ENCODE assay signal across 10 cellular contexts in the genomic region with DNA sequence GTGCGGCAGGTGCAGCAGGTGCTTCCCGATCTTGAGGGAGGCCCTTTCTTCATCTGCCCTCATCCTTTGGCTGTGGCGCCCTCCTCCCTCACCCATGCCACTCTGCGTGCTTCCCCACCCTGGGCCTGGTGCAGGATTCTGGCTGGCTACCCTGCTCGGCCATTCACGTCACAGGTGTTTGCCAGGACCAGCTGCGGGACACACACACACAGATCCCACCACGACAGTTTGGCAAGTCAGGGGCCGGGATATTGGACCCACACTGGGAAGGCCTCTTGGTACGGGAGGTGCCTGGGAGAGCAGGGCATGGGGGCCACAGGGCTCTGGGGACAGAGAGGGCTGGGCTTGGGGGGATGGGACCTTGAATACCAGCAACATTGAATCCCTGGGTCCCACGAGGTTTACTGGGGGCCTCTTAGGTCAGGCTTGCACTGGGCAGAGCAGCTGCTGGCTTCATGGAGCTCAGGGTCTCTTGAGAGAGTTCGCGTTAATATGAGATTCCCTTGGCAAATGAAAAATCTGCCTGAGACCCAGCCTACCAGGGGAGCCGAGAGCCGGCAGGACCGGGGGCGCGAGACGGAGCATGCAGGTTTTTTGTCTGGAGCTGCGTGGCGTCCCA. TPM values are rescaled to one million over a fixed set of nuclear protein-coding genes. Genes with fewer than 3 reads are reported as not detected.
DNase-seq lines count a peak whose midpoint lies in the region; ATAC-seq and TF ChIP-seq lines count a peak whose summit lies in the region.
"Had no signal": no experiment of that assay in that cellular context is flagged by ENCODE, and none has a peak within 500 bp of the region (broad histone marks: within the 10 kb centered on the region; RNA-seq: fewer than 3 reads in every experiment).

No MANE protein-coding gene starts in this region.

- peak overlapping the region in 1 of 2 donors; percentile 76 for H3K27ac ChIP-seq in coronary artery
- H3K27ac ChIP-seq: 22Rv1 had no signal

- peak; percentile 28 for DNase-seq in DMS 273 (lab: John Stamatoyannopoulos, UW; ENCODE audit: unreplicated experiment)
- DNase-seq in DMS 273 treated with DMSO at 0.1 percent for 48 hours (lab: John Stamatoyannopoulos, UW), result no peak
- DNase-seq in coronary artery (ENCODE audit: low spot score), result no peak
- DNase-seq in SW480 (ENCODE audit: low spot score), result no peak
- no peak for DNase-seq in NCI-H187 (lab: John Stamatoyannopoulos, UW)
- DNase-seq: NCI-H524 had no signal

- peaks cover 52% of the 10 kb centered on the region for H3K4me1 ChIP-seq in skeletal muscle satellite cell (ENCODE audit: control insufficient read depth, insufficient read depth, low read length)

- ATAC-seq in HG03354 (IDR thresholded peaks at IDR 0.05; ENCODE audit: poor library complexity, severe bottlenecking, unreplicated experiment) (peak; percentile 9), GM19328 (IDR thresholded peaks at IDR 0.05; ENCODE audit: unreplicated experiment) (no peak)

- peaks cover 19% of the 10 kb centered on the region for H3K36me3 ChIP-seq in skeletal muscle satellite cell (ENCODE audit: insufficient read depth, low read length)

- H3K27me3 ChIP-seq in skeletal muscle satellite cell (ENCODE audit: control insufficient read depth, insufficient read depth, low read length), result no peaks in the 10 kb centered on the region

- no peak for TF ChIP-seq CTCF in coronary artery (IDR thresholded peaks at IDR 0.05)

- peak overlapping the region; percentile 12 for H3K4me3 ChIP-seq in coronary artery
- no peak overlapping the region for H3K4me3 ChIP-seq in skeletal muscle satellite cell (ENCODE audit: low read length)

- no peaks in the 10 kb centered on the region for H3K9me3 ChIP-seq in skeletal muscle satellite cell (replicated peaks; ENCODE audit: low read length)

- peak overlapping the region; percentile 42 for H3K4me2 ChIP-seq in skeletal muscle satellite cell (ENCODE audit: low read length)

- peak overlapping the region; percentile 48 for H3K9ac ChIP-seq in skeletal muscle satellite cell (ENCODE audit: low read depth, low read length)

RNA-seq across cellular contexts. Expression of a gene that starts 15.1 kb away (rescaled TPM):
- 57.0 and 57.7 TPM in 2 replicates for total RNA-seq in skeletal muscle satellite cell (2012; rRNA removed)
